20 cellular contexts compared by ENCODE assay signal in the genomic region with DNA sequence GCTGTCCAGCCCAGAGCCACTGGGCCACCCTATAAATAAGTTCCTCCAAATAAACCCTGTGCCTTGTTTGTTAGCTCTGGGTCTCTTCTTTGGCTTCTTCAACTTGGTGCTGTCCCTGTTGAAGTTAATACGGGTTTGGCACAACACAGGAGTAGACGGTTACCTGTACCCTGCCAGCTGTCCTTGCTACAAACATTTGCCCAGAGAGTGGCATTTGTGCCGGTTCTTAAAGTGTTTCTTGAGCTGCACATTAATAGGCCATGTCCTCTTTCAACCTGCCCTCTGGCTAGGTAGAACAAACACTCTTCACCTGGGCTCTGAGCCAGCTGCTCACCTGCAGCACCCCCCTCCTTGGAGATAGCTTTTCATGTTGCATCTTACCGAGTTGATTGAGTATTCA.
A peak's percentile ranks its signal among the peaks of the same experiment; 100 is the strongest.
DNase-seq lines count a peak whose midpoint lies in the region; ATAC-seq and TF ChIP-seq lines count a peak whose summit lies in the region.
"Had no signal": no experiment of that assay in that cellular context is flagged by ENCODE, and none has a peak within 500 bp of the region (broad histone marks: within the 10 kb centered on the region; RNA-seq: fewer than 3 reads in every experiment).

No MANE protein-coding gene starts in this region.

- no peaks in the 10 kb centered on the region for H3K36me3 ChIP-seq in parathyroid adenoma (ENCODE audit: control insufficient read depth, insufficient read depth, low read length)
- H3K36me3 ChIP-seq: heart right ventricle, sigmoid colon, tibial artery had no signal

- H3K9ac ChIP-seq in parathyroid adenoma, result no peak overlapping the region
- H3K9ac ChIP-seq: SK-N-SH had no signal

- no peak overlapping the region for H3K4me2 ChIP-seq in parathyroid adenoma (ENCODE audit: low read length)
- H3K4me2 ChIP-seq: SK-N-SH had no signal

- ATAC-seq in GM21723 (IDR thresholded peaks at IDR 0.05; ENCODE audit: unreplicated experiment), result no peak
- no peak for ATAC-seq in HG02623 (IDR thresholded peaks at IDR 0.05; ENCODE audit: unreplicated experiment)
- ATAC-seq: heart right ventricle; stimulated activated memory B cell treated with anti-CD40 and anti-IgM and Interleukin-4, amounts not matched to agents 10 μg/mL and 1 μg/mL and 100 μg/mL, for 72 hours had no signal

- peak; percentile 98 for DNase-seq in DMS79 (lab: John Stamatoyannopoulos, UW)
- peak; percentile 78 to 85 for DNase-seq in NCI-H187 (lab: John Stamatoyannopoulos, UW)
- DNase-seq in NCI-H510A treated with DMSO at 0.1 percent for 48 hours (lab: John Stamatoyannopoulos, UW), result peak; percentile 99
- no peak for DNase-seq in cortex of kidney (lab: John Stamatoyannopoulos, UW)
- DNase-seq in ecto neural progenitor cell (ENCODE audit: low spot score), result no peak
- DNase-seq: activated CD4-positive, alpha-beta T cell treated with anti-CD3 and anti-CD28 coated beads for 1 hour; activated naive CD8-positive, alpha-beta T cell treated with anti-CD3 and anti-CD28 coated beads, Interleukin-2, amount 10 ng/mL, durations not matched to agents 7 days and 5 days; CD8-positive, alpha-beta memory T cell; heart right ventricle; KG1; NCI-H1048; sigmoid colon; SK-N-SH; T-helper 9 cell; tibial artery had no signal

- H3K27me3 ChIP-seq in parathyroid adenoma (ENCODE audit: control insufficient read depth, insufficient read depth, low read length), result no peaks in the 10 kb centered on the region
- H3K27me3 ChIP-seq: heart right ventricle, sigmoid colon had no signal

- H3K4me3 ChIP-seq in parathyroid adenoma (ENCODE audit: low read depth, low read length), result no peak overlapping the region
- H3K4me3 ChIP-seq: coronary artery, heart right ventricle, sigmoid colon, tibial artery had no signal

- peaks cover 47% of the 10 kb centered on the region for H3K4me1 ChIP-seq in parathyroid adenoma
- H3K4me1 ChIP-seq: tibial artery had no signal

- no peaks in the 10 kb centered on the region for H3K9me3 ChIP-seq in parathyroid adenoma (ENCODE audit: control insufficient read depth, low read length)
- H3K9me3 ChIP-seq: heart right ventricle, sigmoid colon, SK-N-SH, tibial artery had no signal

- no peak overlapping the region for H3K27ac ChIP-seq in parathyroid adenoma
- H3K27ac ChIP-seq: coronary artery, heart right ventricle, sigmoid colon, tibial artery had no signal

- H3K79me2 ChIP-seq in parathyroid adenoma, result peaks cover 4% of the 10 kb centered on the region

- peak overlapping the region; percentile 5 for H2AFZ ChIP-seq in parathyroid adenoma

- TF ChIP-seq CTCF in parathyroid adenoma (IDR thresholded peaks at IDR 0.05), result no peak

Comparison
In these comparisons a context has a peak if more than half of its experiments do, and no peak if none do; other contexts are left out.
1. DNase-seq: peak in DMS79 (single experiment), NCI-H187 (2 of 2) and NCI-H510A treated with DMSO at 0.1 percent for 48 hours (single experiment); none in cortex of kidney (single experiment) and ecto neural progenitor cell (single experiment).